17 cellular contexts compared by ENCODE assay signal in genomic region chr16:27879601-27880247, GRCh38.
"Had no signal": no experiment of that assay in that cellular context is flagged by ENCODE, and none has a peak within 500 bp of the region (broad histone marks: within the 10 kb centered on the region; RNA-seq: fewer than 3 reads in every experiment).

No MANE protein-coding gene starts in this region.

- H3K27ac ChIP-seq: epithelial cell of prostate, gastrocnemius medialis, neutrophil, transverse colon had no signal

- ATAC-seq: activated CD8-positive, alpha-beta T cell treated with anti-CD3 and anti-CD28 coated beads, Interleukin-2, amount 10 ng/mL, durations not matched to agents 7 days and 5 days; activated T-cell treated with anti-CD3 and anti-CD28 coated beads, Interleukin-2, amount 50 U/mL, for 72 hours; gastrocnemius medialis; left lobe of liver; naive thymus-derived CD8-positive, alpha-beta T cell; T-helper 17 cell had no signal

- H3K4me1 ChIP-seq: gastrocnemius medialis, transverse colon had no signal

- H3K9me3 ChIP-seq: gastrocnemius medialis, neutrophil, transverse colon had no signal

- DNase-seq: activated CD4-positive, alpha-beta T cell treated with anti-CD3 and anti-CD28 coated beads for 4 hours; activated CD8-positive, alpha-beta memory T cell treated with anti-CD3 and anti-CD28 coated beads, Interleukin-2, amount 50 U/mL, for 4 hours; activated CD8-positive, alpha-beta T cell treated with anti-CD3 and anti-CD28 coated beads, Interleukin-2, amount 10 ng/mL, durations not matched to agents 7 days and 5 days; activated gamma-delta T cell treated with Interleukin-2 at 50 U/mL for 16 hours; activated T-cell treated with anti-CD3 and anti-CD28 coated beads, Interleukin-2, amount 50 U/mL, for 72 hours; amygdala; effector memory CD4-positive, alpha-beta T cell; gastrocnemius medialis; naive thymus-derived CD8-positive, alpha-beta T cell; retina; stimulated activated CD4-positive, alpha-beta T cell treated with anti-CD3 and anti-CD28 coated beads, Interleukin-4, amount 100 ng/mL, for 24 hours; stimulated activated naive CD4-positive, alpha-beta T cell; T-helper 17 cell; transverse colon had no signal

- H3K27me3 ChIP-seq: gastrocnemius medialis, transverse colon had no signal

- H3K36me3 ChIP-seq: gastrocnemius medialis, neutrophil, transverse colon had no signal

- H3K4me3 ChIP-seq: gastrocnemius medialis, transverse colon had no signal
